In genomic region chr9:4604678-4605095, GRCh38 we compare ENCODE assay signal across 9 cellular contexts. TPM values are rescaled to one million over a fixed set of nuclear protein-coding genes. Genes with fewer than 3 reads are reported as not detected.
DNase-seq lines count a peak whose midpoint lies in the region; ATAC-seq and TF ChIP-seq lines count a peak whose summit lies in the region.
"Had no signal": no experiment of that assay in that cellular context is flagged by ENCODE, and none has a peak within 500 bp of the region (broad histone marks: within the 10 kb centered on the region; RNA-seq: fewer than 3 reads in every experiment).

No MANE protein-coding gene starts in this region.

- H3K27me3 ChIP-seq in PC-9 (ENCODE audit: insufficient read depth, low read depth): no peaks in the 10 kb centered on the region

- H3K4me1 ChIP-seq in PC-9 (replicated peaks; ENCODE audit: insufficient read depth): no peaks in the 10 kb centered on the region

- no TSS peak for BruUV-seq in PC-9 (replicated peaks; lab: Mats Ljungman, UMichigan)

- POLR2A ChIA-PET in PC-9 (lab: Charles Lee; ENCODE audit: unreplicated experiment): interaction anchor here (0.6 kb wide), 1 partner anchor 836 kb away, joined by 3 read pairs; no protein-coding TSS in a partner anchor

- CTCF ChIA-PET in PC-9 (lab: Charles Lee): no interaction called here

- no peaks in the 10 kb centered on the region for H3K36me3 Mint-ChIP-seq in type B pancreatic cell

- no peaks in the 10 kb centered on the region for H3K27me3 Mint-ChIP-seq in type B pancreatic cell

- no peaks in the 10 kb centered on the region for H4K20me1 ChIP-seq in PC-9 (ENCODE audit: insufficient read depth)

- H3K9me3 ChIP-seq in PC-9 (ENCODE audit: insufficient read depth, low read depth): no peaks in the 10 kb centered on the region

- H3K9me2 ChIP-seq in PC-9 (ENCODE audit: insufficient read depth): no peaks in the 10 kb centered on the region

- peak; percentile 73 for TF ChIP-seq CTCF in PC-9 (conservative IDR thresholded peaks at IDR 0.05)
- peak; percentile 59 for TF ChIP-seq CTCF in fibroblast of the aortic adventitia (IDR thresholded peaks at IDR 0.05; ENCODE audit: insufficient read depth, low read length)
- TF ChIP-seq CTCF in type B pancreatic cell (conservative IDR thresholded peaks at IDR 0.05): peak; percentile 84

- H3K9me3 Mint-ChIP-seq in type B pancreatic cell: no peaks in the 10 kb centered on the region
- H3K9me3 Mint-ChIP-seq: IgD-negative memory B cell had no signal

- H3K4me3 ChIP-seq in PC-9 (no peak overlapping the region), fibroblast of the aortic adventitia (ENCODE audit: low read depth, low read length) (no peak overlapping the region)

- peak; percentile 91 for ATAC-seq in GM19395 (IDR thresholded peaks at IDR 0.05; ENCODE audit: unreplicated experiment)

- no peaks in the 10 kb centered on the region for H3K36me3 ChIP-seq in PC-9 (ENCODE audit: low read depth)

- intact Hi-C loops in PC-9 (cut with micrococcal nuclease; ENCODE audit: unreplicated experiment): no loop called here

- H3K79me2 ChIP-seq in PC-9 (ENCODE audit: low read depth): no peaks in the 10 kb centered on the region

- H3K4me3 Mint-ChIP-seq in type B pancreatic cell: no peak overlapping the region
- H3K4me3 Mint-ChIP-seq: IgD-negative memory B cell had no signal

- H3K27ac Mint-ChIP-seq in type B pancreatic cell: no peak overlapping the region
- H3K27ac Mint-ChIP-seq: IgD-negative memory B cell had no signal

- no peak overlapping the region for H2AFZ ChIP-seq in PC-9

- DNase-seq in CD1c-positive myeloid dendritic cell (ENCODE audit: extremely low spot score): peak; percentile 73
- DNase-seq in HUDEP-2 (lab: John Stamatoyannopoulos, UW; ENCODE audit: unreplicated experiment in 76 of 76): peak in 51 of 76 experiments; percentile 1 to 75 (median 38)
- peak; percentile 31 to 53 for DNase-seq in PC-9
- DNase-seq in activated T-cell treated with anti-CD3 and anti-CD28 coated beads, Interleukin-2, amount 50 U/mL, for 48 hours: peak; percentile 66 to 67
- DNase-seq in fibroblast of the aortic adventitia (ENCODE audit: low read depth): peak; percentile 80
- DNase-seq in nucleus accumbens (lab: John Stamatoyannopoulos, UW): peak in 35 of 56 donors; percentile 1 to 76 (median 20)
- no peak for DNase-seq in type B pancreatic cell (ENCODE audit: extremely low spot score, unreplicated experiment)

- no peaks in the 10 kb centered on the region for H3F3A ChIP-seq in PC-9 (ENCODE audit: insufficient read depth, low read depth)

- no peak overlapping the region for H3K4me2 ChIP-seq in PC-9

- no peak overlapping the region for H3K27ac ChIP-seq in PC-9

- no peaks in the 10 kb centered on the region for H3K4me1 Mint-ChIP-seq in type B pancreatic cell (ENCODE audit: unreplicated experiment)

RNA-seq across cellular contexts. Expression of gene PLPP6, which starts 57.4 kb away (rescaled TPM):
- total RNA-seq in PC-9 (2021) (4.9 and 5.9 TPM in 2 replicates), fibroblast of the aortic adventitia (ENCODE audit: low replicate concordance) (4.6 and 8.8 TPM in 2 replicates), type B pancreatic cell (ENCODE audit: low replicate concordance) (12.2 and 19.5 TPM in 2 replicates)
